Comparison of ENCODE assay signal across 29 cellular contexts in the genomic region with DNA sequence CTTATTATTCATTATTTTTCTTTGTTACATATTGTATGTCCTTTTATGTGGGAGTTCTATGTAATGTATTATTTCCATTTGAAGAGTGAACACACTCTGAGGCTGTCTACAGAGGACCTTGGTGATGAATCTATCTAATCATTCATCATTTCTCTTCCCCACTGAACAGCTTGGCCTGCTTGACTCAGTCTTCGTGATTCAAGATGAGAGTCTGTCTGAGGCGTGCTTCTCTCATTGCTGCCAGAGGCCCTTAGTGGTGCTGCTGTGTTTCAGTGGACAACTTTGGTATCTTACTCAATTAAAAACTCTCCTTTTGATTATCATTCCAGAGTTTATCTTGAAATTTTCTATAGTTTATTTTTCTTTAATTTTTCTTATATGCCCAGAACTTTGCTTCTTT.
"Had no signal": no experiment of that assay in that cellular context is flagged by ENCODE, and none has a peak within 500 bp of the region (broad histone marks: within the 10 kb centered on the region; RNA-seq: fewer than 3 reads in every experiment).

No MANE protein-coding gene starts in this region.

- H3K27me3 ChIP-seq: brain microvascular endothelial cell, dorsolateral prefrontal cortex, gastroesophageal sphincter had no signal

- H3K36me3 ChIP-seq: brain microvascular endothelial cell, gastroesophageal sphincter had no signal

- H3K27ac ChIP-seq: brain microvascular endothelial cell, coronary artery, dorsolateral prefrontal cortex, gastroesophageal sphincter had no signal

- FAIRE-seq: astrocyte, bronchial epithelial cell had no signal

- DNase-seq: activated CD4-positive, alpha-beta T cell treated with anti-CD3 and anti-CD28 coated beads for 4 hours; activated CD4-positive, alpha-beta T cell treated with anti-CD3 and anti-CD28 coated beads, Interleukin-2, amount 10 ng/mL, durations not matched to agents 7 days and 5 days; activated CD4-positive, alpha-beta T cell treated with anti-CD3 and anti-CD28 coated beads, Interleukin-2, amount 50 U/mL, for 48 hours; activated CD4-positive, CD25-positive, alpha-beta regulatory T cell; activated CD4-positive, CD25-positive, alpha-beta regulatory T cell treated with anti-CD3 and anti-CD28 coated beads, Interleukin-2, amount 50 U/mL, for 72 hours; activated CD8-positive, alpha-beta memory T cell treated with anti-CD3 and anti-CD28 coated beads for 24 hours; activated CD8-positive, alpha-beta T cell treated with anti-CD3 and anti-CD28 coated beads for 36 hours; activated effector memory CD4-positive, alpha-beta T cell treated with Interleukin-2 at 50 U/mL for 16 hours; activated gamma-delta T cell treated with Interleukin-2 at 50 U/mL for 16 hours; activated naive CD4-positive, alpha-beta T cell treated with anti-CD3 and anti-CD28 coated beads, Interleukin-2, amount 50 U/mL, for 16 hours; activated naive CD4-positive, alpha-beta T cell treated with Interleukin-2 at 50 U/mL for 16 hours; activated T-cell treated with anti-CD3 and anti-CD28 coated beads, Interleukin-2, amount 50 U/mL, for 4 hours; amniotic stem cell; anterior cingulate cortex; brain microvascular endothelial cell; dorsolateral prefrontal cortex; effector memory CD4-positive, alpha-beta T cell; endodermal cell; foreskin melanocyte; head of caudate nucleus; hippocampal formation; T-helper 17 cell; T1000 had no signal

- H3K4me1 ChIP-seq: gastroesophageal sphincter had no signal

- ATAC-seq: activated CD8-positive, alpha-beta T cell treated with anti-CD3 and anti-CD28 coated beads for 36 hours; activated T-cell treated with anti-CD3 and anti-CD28 coated beads, Interleukin-2, amount 50 U/mL, for 4 hours; activated T-helper 17 cell treated with anti-CD3 and anti-CD28 coated beads, Interleukin-2, amount 50 U/mL, for 72 hours; esophagus mucosa; gastroesophageal sphincter; T-helper 17 cell had no signal

- H3K4me3 ChIP-seq: coronary artery, dorsolateral prefrontal cortex, gastroesophageal sphincter had no signal

- H3K9me3 ChIP-seq: gastroesophageal sphincter had no signal
